In the genomic region with DNA sequence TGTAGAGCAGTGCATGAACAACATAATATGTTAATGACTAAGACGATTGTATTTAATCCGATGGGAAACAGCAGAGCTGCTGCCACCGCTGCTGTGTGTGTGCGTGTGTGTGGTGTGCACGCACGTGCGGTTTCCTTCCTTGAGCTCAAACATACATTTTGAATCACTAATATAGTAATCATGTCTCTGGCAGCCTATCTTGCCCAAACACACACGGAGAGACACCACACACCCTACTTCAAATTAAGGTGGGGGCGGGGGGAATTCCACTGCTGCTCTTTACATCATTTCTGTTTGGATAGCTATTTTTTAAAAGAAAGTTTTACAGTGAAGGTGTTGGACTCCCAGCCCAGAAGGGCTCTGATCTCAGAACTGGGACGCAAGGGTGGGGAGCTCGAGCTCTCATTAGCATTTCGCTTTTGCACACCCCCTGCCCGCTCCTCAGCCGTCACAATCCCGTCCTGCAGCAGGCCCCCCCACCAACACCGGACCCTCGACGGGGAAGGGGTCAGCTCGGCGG, we compare ENCODE assay signal across 9 cellular contexts. TPM values are rescaled to one million over a fixed set of nuclear protein-coding genes. Genes with fewer than 3 reads are reported as not detected.
A peak's percentile ranks its signal among the peaks of the same experiment; 100 is the strongest.
DNase-seq lines count a peak whose midpoint lies in the region; ATAC-seq and TF ChIP-seq lines count a peak whose summit lies in the region.
"Had no signal": no experiment of that assay in that cellular context is flagged by ENCODE, and none has a peak within 500 bp of the region (broad histone marks: within the 10 kb centered on the region; RNA-seq: fewer than 3 reads in every experiment).

No MANE protein-coding gene starts in this region.

- H3K9ac ChIP-seq in Karpas-422 (ENCODE audit: low read length) = no peak overlapping the region

- no peak overlapping the region for H3K27ac ChIP-seq in Karpas-422 (ENCODE audit: low read length)

- no peak for TF ChIP-seq CTCF in LNCaP clone FGC (IDR thresholded peaks at IDR 0.05; ENCODE audit: control insufficient read depth, extremely low read depth, insufficient read depth)

- DNase-seq in LNCaP clone FGC (ENCODE audit: low read depth) = no peak
- DNase-seq in activated CD8-positive, alpha-beta memory T cell treated with anti-CD3 and anti-CD28 coated beads, Interleukin-2, amount 50 U/mL, for 4 hours = peak; percentile 63
- peak in 2 of 3 donors; percentile 21 to 45 for DNase-seq in stimulated activated CD4-positive, alpha-beta T cell treated with anti-CD3 and anti-CD28 coated beads, TNF-alpha, amount 100 ng/mL, for 48 hours (ENCODE audit: low read depth in 3 of 3)
- no peak for DNase-seq in NCI-H128 (lab: John Stamatoyannopoulos, UW; ENCODE audit: unreplicated experiment)
- DNase-seq in NCI-H2227 (lab: John Stamatoyannopoulos, UW; ENCODE audit: unreplicated experiment) = no peak
- no peak for DNase-seq in Karpas-422

- H3K4me3 ChIP-seq in LNCaP clone FGC (ENCODE audit: low read depth, low read length) (peak overlapping the region; percentile 44), Karpas-422 (ENCODE audit: low read length) (no peak overlapping the region)

- no peaks in the 10 kb centered on the region for H3K4me1 ChIP-seq in Karpas-422 (ENCODE audit: low read length)

- H3K9me3 ChIP-seq in Karpas-422 (ENCODE audit: low read length) = no peaks in the 10 kb centered on the region

- no peaks in the 10 kb centered on the region for H3K36me3 ChIP-seq in Karpas-422 (ENCODE audit: insufficient read depth, low read length)

- no peaks in the 10 kb centered on the region for H3K9me2 ChIP-seq in Karpas-422 (replicated peaks; ENCODE audit: insufficient read depth, low read length)

- H2AFZ ChIP-seq in Karpas-422 (ENCODE audit: low read length) = no peak overlapping the region

- no peaks in the 10 kb centered on the region for H3K27me3 ChIP-seq in Karpas-422 (ENCODE audit: low read length)

- no peaks in the 10 kb centered on the region for H3K79me2 ChIP-seq in Karpas-422 (ENCODE audit: low read length)

- H4K20me1 ChIP-seq in Karpas-422 (ENCODE audit: insufficient read depth, low read depth, low read length) = no peaks in the 10 kb centered on the region

- no peak overlapping the region for H3K4me2 ChIP-seq in Karpas-422 (ENCODE audit: low read depth, low read length, poor library complexity, severe bottlenecking)

- ATAC-seq in esophagus mucosa = peak; percentile 30
- ATAC-seq in GM19395 (IDR thresholded peaks at IDR 0.05; ENCODE audit: unreplicated experiment) = no peak
- ATAC-seq: Panc1 had no signal

RNA-seq across cellular contexts. Expression of a gene that starts 0.6 kb away (rescaled TPM):
- total RNA-seq in esophagus mucosa = 50.7 TPM
- under 0.01 and 0.07 TPM in 2 replicates for total RNA-seq in Karpas-422 (2014; rRNA removed; shearing (Covaris generic); ENCODE audit: low replicate concordance)

RNA-seq across cellular contexts. Expression of a gene that starts 33.9 kb away (rescaled TPM):
- total RNA-seq in esophagus mucosa = 0.24 TPM
- total RNA-seq in Karpas-422 (2014; rRNA removed; shearing (Covaris generic); ENCODE audit: low replicate concordance) = not detected in 2 replicates

Comparison
In these comparisons a context has a peak if more than half of its experiments do, and no peak if none do; other contexts are left out.
1. DNase-seq: peak in activated CD8-positive, alpha-beta memory T cell treated with anti-CD3 and anti-CD28 coated beads, Interleukin-2, amount 50 U/mL, for 4 hours (single experiment) and stimulated activated CD4-positive, alpha-beta T cell treated with anti-CD3 and anti-CD28 coated beads, TNF-alpha, amount 100 ng/mL, for 48 hours (2 of 3); none in LNCaP clone FGC (single experiment), NCI-H128 (single experiment), NCI-H2227 (single experiment) and Karpas-422 (single experiment).
2. RNA of a gene that starts 0.6 kb away (total RNA-seq): 50.7 TPM in esophagus mucosa (single experiment); under 0.01 to 0.07 TPM in Karpas-422; every median in the first group is over 10 times any median in the second.